Comparison of ENCODE assay signal across 1 cellular context in the genomic region with DNA sequence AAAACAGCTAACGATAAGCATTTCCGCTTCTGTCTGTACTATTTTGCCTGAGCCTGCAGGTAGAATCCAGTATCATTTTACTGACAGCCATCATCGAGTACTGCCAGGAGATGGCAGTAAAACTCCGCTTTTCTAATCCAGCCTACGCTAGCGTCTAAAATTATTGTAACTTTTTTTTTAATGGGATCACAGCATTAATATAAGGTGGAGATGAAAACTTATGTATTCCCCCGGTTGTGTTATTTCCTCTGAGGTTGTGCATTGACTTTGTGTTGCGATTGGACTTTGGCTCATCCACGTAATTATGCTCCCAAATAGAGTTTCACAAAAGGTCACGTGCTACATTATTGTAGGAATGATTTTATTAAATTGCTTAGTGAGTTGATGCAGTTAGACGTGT.
A peak's percentile ranks its signal among the peaks of the same experiment; 100 is the strongest.
TF ChIP-seq lines count a peak whose summit lies in the region.

No MANE protein-coding gene starts in this region.

TF ChIP-seq in K562, 482 proteins besides CTCF, POLR2A, EP300 and RAD21 (continued from another document):
- TF ChIP-seq PBX2 (CRISPR knock-in tag; IDR thresholded peaks at IDR 0.05; ENCODE audit: low read depth) = no peak
- TF ChIP-seq PBX2 (tag; conservative IDR thresholded peaks at IDR 0.05; ENCODE audit: low read depth) = 0 out of 2 replicates have a peak, but pooled peaks have one; percentile 17
- no peak for TF ChIP-seq GTF2E2 (tag; IDR thresholded peaks at IDR 0.05)
- peak; percentile 4; the same call in 1 of the 2 replicates for TF ChIP-seq BHLHE40 (IDR thresholded peaks at IDR 0.05; ENCODE audit: low read length)
- 0 out of 2 replicates have a peak, but pooled peaks have one; percentile 29 for TF ChIP-seq TOE1 (IDR thresholded peaks at IDR 0.05; ENCODE audit: borderline replicate concordance)
- no peak for TF ChIP-seq TOE1 (CRISPR knock-in tag; IDR thresholded peaks at IDR 0.05; ENCODE audit: borderline replicate concordance, low read depth)
- TF ChIP-seq BCL6 (CRISPR knock-in tag; IDR thresholded peaks at IDR 0.05) = no peak
- no peak for TF ChIP-seq HSF4 (CRISPR knock-in tag; IDR thresholded peaks at IDR 0.05; ENCODE audit: borderline replicate concordance)
- TF ChIP-seq, protein P1, sequence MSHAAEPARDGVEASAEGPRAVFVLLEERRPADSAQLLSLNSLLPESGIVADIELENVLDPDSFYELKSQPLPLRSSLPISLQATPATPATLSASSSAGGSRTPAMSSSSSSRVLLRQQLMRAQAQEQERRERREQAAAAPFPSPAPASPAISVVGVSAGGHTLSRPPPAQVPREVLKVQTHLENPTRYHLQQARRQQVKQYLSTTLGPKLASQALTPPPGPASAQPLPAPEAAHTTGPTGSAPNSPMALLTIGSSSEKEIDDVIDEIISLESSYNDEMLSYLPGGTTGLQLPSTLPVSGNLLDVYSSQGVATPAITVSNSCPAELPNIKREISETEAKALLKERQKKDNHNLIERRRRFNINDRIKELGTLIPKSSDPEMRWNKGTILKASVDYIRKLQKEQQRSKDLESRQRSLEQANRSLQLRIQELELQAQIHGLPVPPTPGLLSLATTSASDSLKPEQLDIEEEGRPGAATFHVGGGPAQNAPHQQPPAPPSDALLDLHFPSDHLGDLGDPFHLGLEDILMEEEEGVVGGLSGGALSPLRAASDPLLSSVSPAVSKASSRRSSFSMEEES (CRISPR knock-in tag; IDR thresholded peaks at IDR 0.05) = peak; percentile 61
